ENCODE assay signal across 1 cellular context in the genomic region with DNA sequence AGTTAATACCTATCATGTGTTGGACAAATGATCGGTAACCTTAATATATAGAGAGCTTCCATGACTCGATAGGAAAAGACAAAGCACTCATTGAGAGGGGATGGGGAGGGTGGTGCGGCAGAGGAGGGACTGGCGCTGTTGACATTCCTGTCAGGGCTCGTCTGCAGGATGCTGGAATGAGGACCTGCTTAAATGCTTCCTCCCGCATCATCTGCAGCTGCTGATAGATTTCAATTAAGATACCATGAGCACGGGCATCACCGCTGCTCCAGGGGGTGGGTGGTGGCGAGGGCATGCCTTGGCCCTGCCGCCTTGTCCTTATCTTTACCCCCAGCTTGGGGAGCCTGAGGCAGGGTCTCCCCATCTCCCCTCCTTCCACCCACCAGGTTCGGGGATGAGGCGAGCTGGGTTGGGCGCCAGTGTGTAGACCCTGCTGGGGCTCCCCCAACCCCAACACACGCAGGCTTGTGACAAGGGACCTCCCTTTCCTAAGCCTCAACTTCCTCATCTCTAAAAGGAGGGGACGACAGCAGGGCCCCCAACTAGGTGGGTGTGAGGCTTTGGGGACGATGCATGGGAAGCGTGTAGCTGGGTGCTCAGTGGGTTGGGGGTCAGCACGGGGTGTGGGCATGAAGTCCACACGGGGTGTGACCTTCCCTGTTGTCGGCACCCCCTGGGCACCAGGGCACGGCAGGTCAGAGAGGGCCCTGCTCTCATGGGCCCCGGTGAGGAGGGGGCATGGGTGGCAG.
TF ChIP-seq lines count a peak whose summit lies in the region.

No MANE protein-coding gene starts in this region.

TF ChIP-seq in K562, 482 proteins besides CTCF, POLR2A, EP300 and RAD21 (continued from another document):
- TF ChIP-seq NELFE (IDR thresholded peaks at IDR 0.05; ENCODE audit: insufficient read depth, insufficient read length) (no peak), TEAD4 (IDR thresholded peaks at IDR 0.05; ENCODE audit: low read length) (no peak), TEAD4 (CRISPR knock-in tag; IDR thresholded peaks at IDR 0.05; ENCODE audit: borderline replicate concordance) (no peak), PHTF2 (CRISPR knock-in tag; IDR thresholded peaks at IDR 0.05) (no peak), PCBP2 (IDR thresholded peaks at IDR 0.05; ENCODE audit: low read depth, low read length, poor library complexity, severe bottlenecking) (no peak), TGIF2 (CRISPR knock-in tag; IDR thresholded peaks at IDR 0.05) (no peak), KAT8 (IDR thresholded peaks at IDR 0.05; ENCODE audit: low read depth) (no peak), MCM2 (IDR thresholded peaks at IDR 0.05; ENCODE audit: low read depth) (no peak)
- TF ChIP-seq, protein P1, sequence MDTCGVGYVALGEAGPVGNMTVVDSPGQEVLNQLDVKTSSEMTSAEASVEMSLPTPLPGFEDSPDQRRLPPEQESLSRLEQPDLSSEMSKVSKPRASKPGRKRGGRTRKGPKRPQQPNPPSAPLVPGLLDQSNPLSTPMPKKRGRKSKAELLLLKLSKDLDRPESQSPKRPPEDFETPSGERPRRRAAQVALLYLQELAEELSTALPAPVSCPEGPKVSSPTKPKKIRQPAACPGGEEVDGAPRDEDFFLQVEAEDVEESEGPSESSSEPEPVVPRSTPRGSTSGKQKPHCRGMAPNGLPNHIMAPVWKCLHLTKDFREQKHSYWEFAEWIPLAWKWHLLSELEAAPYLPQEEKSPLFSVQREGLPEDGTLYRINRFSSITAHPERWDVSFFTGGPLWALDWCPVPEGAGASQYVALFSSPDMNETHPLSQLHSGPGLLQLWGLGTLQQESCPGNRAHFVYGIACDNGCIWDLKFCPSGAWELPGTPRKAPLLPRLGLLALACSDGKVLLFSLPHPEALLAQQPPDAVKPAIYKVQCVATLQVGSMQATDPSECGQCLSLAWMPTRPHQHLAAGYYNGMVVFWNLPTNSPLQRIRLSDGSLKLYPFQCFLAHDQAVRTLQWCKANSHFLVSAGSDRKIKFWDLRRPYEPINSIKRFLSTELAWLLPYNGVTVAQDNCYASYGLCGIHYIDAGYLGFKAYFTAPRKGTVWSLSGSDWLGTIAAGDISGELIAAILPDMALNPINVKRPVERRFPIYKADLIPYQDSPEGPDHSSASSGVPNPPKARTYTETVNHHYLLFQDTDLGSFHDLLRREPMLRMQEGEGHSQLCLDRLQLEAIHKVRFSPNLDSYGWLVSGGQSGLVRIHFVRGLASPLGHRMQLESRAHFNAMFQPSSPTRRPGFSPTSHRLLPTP (IDR thresholded peaks at IDR 0.05; ENCODE audit: borderline replicate concordance, extremely low read depth, insufficient read length): no peak
TF ChIP-seq in K562: peak in this region for 6.
